In the genomic region with DNA sequence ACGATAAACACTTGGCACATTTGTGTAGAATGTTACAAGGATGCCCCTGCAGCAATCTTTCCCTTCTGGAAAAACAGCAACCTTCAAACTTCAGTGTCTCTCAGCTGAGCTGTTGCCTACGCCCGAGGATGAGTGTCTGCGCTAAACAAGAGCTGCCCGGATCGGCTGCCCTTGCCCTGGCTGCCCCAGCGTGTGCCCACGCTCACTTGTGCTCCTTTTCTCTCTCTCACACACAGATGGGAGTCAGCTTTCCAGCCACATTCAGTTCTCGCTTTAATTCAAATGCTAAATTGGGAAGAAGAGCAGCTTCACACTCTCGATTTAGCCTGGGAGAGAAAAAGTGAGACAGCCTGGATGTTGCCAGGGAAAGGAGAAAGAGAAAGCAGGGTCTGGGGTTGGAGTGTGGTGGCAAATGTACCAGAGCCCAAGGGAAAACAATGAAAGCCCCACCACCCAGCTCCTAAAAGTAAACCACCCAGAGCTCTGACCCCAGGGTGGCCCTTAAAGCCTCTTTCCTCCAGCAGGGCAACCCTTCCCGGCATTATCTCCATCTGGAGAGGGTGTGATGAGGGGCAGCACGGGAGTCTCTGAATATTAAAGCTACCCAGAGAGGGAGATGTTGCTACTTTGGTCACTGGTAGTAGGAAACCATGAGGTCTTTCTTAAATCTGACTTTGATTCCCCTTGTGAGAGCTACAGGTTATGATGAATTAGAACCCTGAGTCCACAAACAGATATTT, we compare ENCODE assay signal across 2 cellular contexts.
TF ChIP-seq lines count a peak whose summit lies in the region.

No MANE protein-coding gene starts in this region.

TF ChIP-seq in GM23338, 12 proteins besides CTCF, POLR2A, EP300 and RAD21 (continues in another document):
- no peak for TF ChIP-seq STAT1 (IDR thresholded peaks at IDR 0.05; ENCODE audit: unreplicated experiment)
- TF ChIP-seq EZH2phosphoT487 (IDR thresholded peaks at IDR 0.05; ENCODE audit: unreplicated experiment) = no peak
- no peak for TF ChIP-seq JUNB (IDR thresholded peaks at IDR 0.05; ENCODE audit: unreplicated experiment)
- TF ChIP-seq ZNF114 (CRISPR knock-in tag; IDR thresholded peaks at IDR 0.05) = no peak
- TF ChIP-seq REST (IDR thresholded peaks at IDR 0.05; ENCODE audit: unreplicated experiment) = no peak
- TF ChIP-seq CREB1 (CRISPR knock-in tag; IDR thresholded peaks at IDR 0.05; ENCODE audit: low read depth) = no peak
- TF ChIP-seq, protein P1, sequence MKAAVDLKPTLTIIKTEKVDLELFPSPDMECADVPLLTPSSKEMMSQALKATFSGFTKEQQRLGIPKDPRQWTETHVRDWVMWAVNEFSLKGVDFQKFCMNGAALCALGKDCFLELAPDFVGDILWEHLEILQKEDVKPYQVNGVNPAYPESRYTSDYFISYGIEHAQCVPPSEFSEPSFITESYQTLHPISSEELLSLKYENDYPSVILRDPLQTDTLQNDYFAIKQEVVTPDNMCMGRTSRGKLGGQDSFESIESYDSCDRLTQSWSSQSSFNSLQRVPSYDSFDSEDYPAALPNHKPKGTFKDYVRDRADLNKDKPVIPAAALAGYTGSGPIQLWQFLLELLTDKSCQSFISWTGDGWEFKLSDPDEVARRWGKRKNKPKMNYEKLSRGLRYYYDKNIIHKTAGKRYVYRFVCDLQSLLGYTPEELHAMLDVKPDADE (IDR thresholded peaks at IDR 0.05) = no peak
- TF ChIP-seq POLR2AphosphoS5 (IDR thresholded peaks at IDR 0.05; ENCODE audit: low read depth) = no peak

TF ChIP-seq in endothelial cell of umbilical vein, 7 proteins besides CTCF, POLR2A, EP300 and RAD21:
- TF ChIP-seq POLR2AphosphoS5 (IDR thresholded peaks at IDR 0.05; ENCODE audit: insufficient read depth, low read depth, low read length) = no peak
- no peak for TF ChIP-seq GATA2 (IDR thresholded peaks at IDR 0.05; ENCODE audit: insufficient read depth, insufficient read length, low read depth, low read length)
- TF ChIP-seq, protein P2, sequence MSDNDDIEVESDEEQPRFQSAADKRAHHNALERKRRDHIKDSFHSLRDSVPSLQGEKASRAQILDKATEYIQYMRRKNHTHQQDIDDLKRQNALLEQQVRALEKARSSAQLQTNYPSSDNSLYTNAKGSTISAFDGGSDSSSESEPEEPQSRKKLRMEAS (IDR thresholded peaks at IDR 0.05; ENCODE audit: insufficient read depth, insufficient read length) = no peak
- no peak for TF ChIP-seq FOS (IDR thresholded peaks at IDR 0.05; ENCODE audit: borderline replicate concordance, insufficient read depth, low read length)
- no peak for TF ChIP-seq MYC (IDR thresholded peaks at IDR 0.05; ENCODE audit: low read depth, low read length)
- no peak for TF ChIP-seq JUN (IDR thresholded peaks at IDR 0.05; ENCODE audit: borderline replicate concordance, insufficient read depth, insufficient read length, low read depth)
- TF ChIP-seq EZH2 (IDR thresholded peaks at IDR 0.05; ENCODE audit: borderline replicate concordance, low read depth, low read length, severe bottlenecking) = no peak
